In the genomic region with DNA sequence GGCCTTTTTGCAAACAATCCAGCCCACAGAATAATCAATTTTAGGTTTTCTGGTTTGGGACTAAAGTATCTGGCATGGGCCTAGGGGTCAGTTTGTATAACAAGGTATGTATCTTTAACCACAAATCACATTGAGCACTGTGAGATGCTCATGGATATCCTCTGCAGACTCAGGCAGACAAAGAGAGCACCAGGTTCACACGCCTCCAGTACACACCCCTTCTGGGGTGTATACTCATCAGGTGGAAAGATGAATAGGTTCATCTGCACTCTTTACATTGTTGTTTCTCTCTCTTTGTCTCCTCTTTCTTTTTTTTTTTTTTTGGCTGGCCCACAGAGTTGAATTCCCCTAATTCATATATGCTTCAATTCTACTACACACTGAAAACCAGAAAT, we compare ENCODE assay signal across 32 cellular contexts. TPM values are rescaled to one million over a fixed set of nuclear protein-coding genes. Genes with fewer than 3 reads are reported as not detected.
A peak's percentile ranks its signal among the peaks of the same experiment; 100 is the strongest.
DNase-seq lines count a peak whose midpoint lies in the region; ATAC-seq, FAIRE-seq and TF ChIP-seq lines count a peak whose summit lies in the region.
"Had no signal": no experiment of that assay in that cellular context is flagged by ENCODE, and none has a peak within 500 bp of the region (broad histone marks: within the 10 kb centered on the region; RNA-seq: fewer than 3 reads in every experiment).

No MANE protein-coding gene starts in this region.

- CTCF ChIA-PET in HepG2 (lab: Yijun Ruan, JAX; ENCODE audit: low intra/inter-chr PET ratio, low total read pairs), result no interaction called here
- CTCF ChIA-PET in K562 (lab: Yijun Ruan, JAX; ENCODE audit: low intra/inter-chr PET ratio), result no interaction called here

- no peak for TF ChIP-seq RAD21 in HepG2 (CRISPR knock-in tag; IDR thresholded peaks at IDR 0.05)
- TF ChIP-seq RAD21 in K562 (CRISPR knock-in tag; conservative IDR thresholded peaks at IDR 0.05 in 1 of 2, IDR thresholded peaks at IDR 0.05 in 1 of 2), result no peak

- H3K27me3 ChIP-seq in right lobe of liver (no peaks in the 10 kb centered on the region), HepG2 (ENCODE audit: control insufficient read depth in 1 of 2, insufficient read depth in 2 of 2, low read length in 2 of 2) (no peaks in the 10 kb centered on the region; a peak in 1 of 5 replicates), K562 (ENCODE audit: control insufficient read depth in 2 of 2, insufficient read depth in 2 of 2, low read length in 2 of 2) (no peaks in the 10 kb centered on the region), colonic mucosa (no peaks in the 10 kb centered on the region), foreskin keratinocyte (peaks cover 5% of the 10 kb centered on the region)
- H3K27me3 ChIP-seq: ovary, SJCRH30 had no signal

- POLR2A ChIA-PET in HepG2 (lab: Yijun Ruan, JAX) (no interaction called here), K562 (lab: Yijun Ruan, JAX) (interaction anchor here (1.2 kb wide), 1 partner anchor 14 kb away, joined by 4 read pairs; no protein-coding TSS in a partner anchor)

- TF ChIP-seq POLR2A in right lobe of liver (IDR thresholded peaks at IDR 0.05) (no peak), HepG2 (IDR thresholded peaks at IDR 0.05; ENCODE audit: insufficient read depth in 1 of 2, low read depth in 2 of 2, low read length in 2 of 2) (no peak), K562 (conservative IDR thresholded peaks at IDR 0.05) (no peak)

- H3K27ac ChIP-seq in right lobe of liver (no peak overlapping the region), HepG2 (ENCODE audit: extremely low read length, insufficient read depth, low read length) (no peak overlapping the region), K562 (ENCODE audit: extremely low read depth, low read depth, low read length) (peak overlapping the region; percentile 40; the same call in 1 of the 3 replicates), colonic mucosa (no peak overlapping the region), foreskin keratinocyte (no peak overlapping the region)
- H3K27ac ChIP-seq: C4-2B, ovary, SJCRH30, skin epidermis, VCaP had no signal

- no peaks in the 10 kb centered on the region for H3K9me1 ChIP-seq in K562 (ENCODE audit: control insufficient read depth, insufficient read depth, low read length)

- DNase-seq in right lobe of liver (no peak), HepG2 (ENCODE audit: low spot score) (no peak), K562 (ENCODE audit: extremely low read depth in 1 of 4, low spot score in 3 of 4) (no peak), kidney glomerular epithelial cell (lab: John Stamatoyannopoulos, UW) (no peak), colonic mucosa (no peak), foreskin keratinocyte (no peak)
- DNase-seq in activated CD4-positive, alpha-beta T cell treated with anti-CD3 and anti-CD28 coated beads, Interleukin-2, amount 50 U/mL, for 1 hour, result no peak
- DNase-seq: 8988T; activated CD4-positive, alpha-beta T cell treated with anti-CD3 and anti-CD28 coated beads for 48 hours; activated CD8-positive, alpha-beta memory T cell treated with anti-CD3 and anti-CD28 coated beads for 24 hours; activated T-cell treated with anti-CD3 and anti-CD28 coated beads for 4 hours; anterior cingulate cortex; Caco-2; DMS53; H7; immature natural killer cell; mesenchymal stem cell; NCI-H446; ovary; retina; SJCRH30; stimulated activated naive B cell treated with anti-CD40 and anti-IgM and Interleukin-4, amounts not matched to agents 10 μg/mL and 1 μg/mL and 100 μg/mL, for 72 hours; substantia nigra; T1000; trophoblast cell had no signal

- no CpG with 5 or more reads among the region's 1 CpG for WGBS in right lobe of liver (ENCODE audit: insufficient coverage, low coverage, low lambda C conversion rate, missing lambda C conversion rate)
- 0% methylated on average over 1 of the region's 1 CpG for WGBS in HepG2 (ENCODE audit: low lambda C conversion rate)
- WGBS in K562 (ENCODE audit: insufficient coverage, low coverage, missing lambda C conversion rate), result 55% methylated on average over 1 of the region's 1 CpG

- H3K36me3 ChIP-seq in right lobe of liver (no peaks in the 10 kb centered on the region), HepG2 (replicated peaks in 1 of 2; ENCODE audit: control insufficient read depth in 1 of 2, insufficient read depth in 2 of 2, low read length in 2 of 2) (no peaks in the 10 kb centered on the region), K562 (ENCODE audit: control insufficient read depth, insufficient read depth, low read length) (peaks cover 7% of the 10 kb centered on the region; the same call in 1 of the 3 replicates), colonic mucosa (no peaks in the 10 kb centered on the region)
- H3K36me3 ChIP-seq: ovary, SJCRH30 had no signal

- peaks cover 0 to 9% (median 0%) of the 10 kb centered on the region in 4 donors for H3K4me1 ChIP-seq in right lobe of liver
- H3K4me1 ChIP-seq in HepG2 (ENCODE audit: insufficient read depth, low read length), result no peaks in the 10 kb centered on the region
- peaks cover 0 to 42% of the 10 kb centered on the region in 2 experiments; a peak in 4 of 5 replicates for H3K4me1 ChIP-seq in K562 (replicated peaks in 1 of 2; ENCODE audit: control insufficient read depth in 2 of 2, insufficient read depth in 2 of 2, low read length in 2 of 2)
- H3K4me1 ChIP-seq in colonic mucosa, result no peaks in the 10 kb centered on the region
- peaks cover 7% of the 10 kb centered on the region for H3K4me1 ChIP-seq in foreskin keratinocyte
- H3K4me1 ChIP-seq: Caco-2, SJCRH30 had no signal

- TF ChIP-seq CTCF in right lobe of liver (IDR thresholded peaks at IDR 0.05) (no peak), HepG2 (CRISPR knock-in tag; IDR thresholded peaks at IDR 0.05) (no peak), K562 (IDR thresholded peaks at IDR 0.05 in 2 of 3, conservative IDR thresholded peaks at IDR 0.05 in 1 of 3; ENCODE audit: insufficient read depth in 2 of 3, low read depth in 1 of 3, low read length in 3 of 3) (no peak), colonic mucosa (IDR thresholded peaks at IDR 0.05) (no peak), foreskin keratinocyte (conservative IDR thresholded peaks at IDR 0.05) (no peak)

- in situ Hi-C loops in HepG2 (cut with HindIII; ENCODE audit: extremely low pct_ligation_motif_present, low pct_unique_long_range_greater_than_20kb) (no loop called here), K562 (cut with MboI) (no loop called here)

- no peak overlapping the region for H3K4me3 ChIP-seq in right lobe of liver
- no peak overlapping the region for H3K4me3 ChIP-seq in HepG2 (replicated peaks in 1 of 3; ENCODE audit: insufficient read depth in 1 of 3, low read depth in 2 of 3, low read length in 3 of 3)
- no peak overlapping the region for H3K4me3 ChIP-seq in K562
- no peak overlapping the region for H3K4me3 ChIP-seq in colonic mucosa
- H3K4me3 ChIP-seq: ovary, SJCRH30, skin epidermis had no signal

- H3K9ac ChIP-seq in HepG2 (ENCODE audit: insufficient read depth, low read depth, low read length), result no peak overlapping the region
- no peak overlapping the region; a peak in 1 of 4 replicates for H3K9ac ChIP-seq in K562 (ENCODE audit: insufficient read depth in 1 of 2, low read depth in 2 of 2, low read length in 2 of 2)
- H3K9ac ChIP-seq in colonic mucosa (ENCODE audit: low read depth in 2 of 2, low read length in 2 of 2), result no peak overlapping the region

- intact Hi-C loops in right lobe of liver (cut with DNase I) (no loop called here), HepG2 (cut with micrococcal nuclease; ENCODE audit: unreplicated experiment) (no loop called here), K562 (cut with micrococcal nuclease) (no loop called here), colonic mucosa (cut with DNase I) (no loop called here)

- peak; percentile 23 to 62 (median 28) for ATAC-seq in right lobe of liver
- no peak for ATAC-seq in HepG2
- peak; percentile 33 for ATAC-seq in HG02885 (IDR thresholded peaks at IDR 0.05; ENCODE audit: poor library complexity, unreplicated experiment)
- ATAC-seq in K562, result peak; percentile 50
- ATAC-seq in foreskin keratinocyte, result no peak
- ATAC-seq: activated naive CD4-positive, alpha-beta T cell treated with anti-CD3 and anti-CD28 coated beads, Interleukin-2, amount 50 U/mL, for 72 hours; stimulated activated naive B cell treated with anti-CD40 and anti-IgM and Interleukin-4, amounts not matched to agents 10 μg/mL and 1 μg/mL and 100 μg/mL, for 72 hours had no signal

- no peaks in the 10 kb centered on the region for H4K20me1 ChIP-seq in HepG2 (ENCODE audit: insufficient read depth, low read length)
- no peaks in the 10 kb centered on the region for H4K20me1 ChIP-seq in K562 (replicated peaks; ENCODE audit: control insufficient read depth, insufficient read depth, low read length)

- H2AFZ ChIP-seq in HepG2 (ENCODE audit: low read length), result no peak overlapping the region
- H2AFZ ChIP-seq in K562 (ENCODE audit: low read depth, low read length), result no peak overlapping the region

- BruUV-seq in HepG2 (replicated peaks; lab: Mats Ljungman, UMichigan) (no TSS peak), K562 (replicated peaks; lab: Mats Ljungman, UMichigan) (no TSS peak)

- no peaks in the 10 kb centered on the region for H3K9me3 ChIP-seq in right lobe of liver
- no peaks in the 10 kb centered on the region for H3K9me3 ChIP-seq in HepG2 (ENCODE audit: low read length)
- H3K9me3 ChIP-seq in K562 (replicated peaks; ENCODE audit: control insufficient read depth, insufficient read depth, low read depth, low read length), result peaks cover 6% of the 10 kb centered on the region; the same call in 1 of the 2 replicates
- H3K9me3 ChIP-seq in colonic mucosa, result no peaks in the 10 kb centered on the region
- H3K9me3 ChIP-seq: Caco-2, ovary, SJCRH30 had no signal

- no peak for TF ChIP-seq EP300 in HepG2 (IDR thresholded peaks at IDR 0.05; ENCODE audit: low read depth in 2 of 2, low read length in 2 of 2)
- no peak for TF ChIP-seq EP300 in HepG2 (CRISPR knock-in tag; IDR thresholded peaks at IDR 0.05; ENCODE audit: borderline replicate concordance)
- TF ChIP-seq EP300 in K562 (IDR thresholded peaks at IDR 0.05; ENCODE audit: low read length), result no peak

- FAIRE-seq in HepG2 (lab: Jason Lieb, UNC), result no peak
- no peak for FAIRE-seq in K562 (lab: Jason Lieb, UNC)
- FAIRE-seq: bronchial epithelial cell had no signal

- H3K4me2 ChIP-seq in HepG2 (ENCODE audit: low read depth, low read length) (no peak overlapping the region), K562 (ENCODE audit: insufficient read depth, low read length) (no peak overlapping the region; the same call in 1 of the 2 replicates)

- no peaks in the 10 kb centered on the region for H3K79me2 ChIP-seq in HepG2 (ENCODE audit: insufficient read depth, low read length)
- peaks cover 96% of the 10 kb centered on the region for H3K79me2 ChIP-seq in K562 (ENCODE audit: control insufficient read depth, insufficient read depth, low read length)

RNA-seq across cellular contexts. Expression of gene TEC, which starts 21.1 kb away (rescaled TPM):
- total RNA-seq in right lobe of liver (1 to 10 TPM; 1.5 to 4.2 (median 3.0) TPM), HepG2 (2016; rRNA removed; fragmentation: Illumina TruSeq; extraction: Trizol) (0.20 TPM in 2 replicates), K562 (2014; rRNA removed) (9.6 and 14.7 TPM in 2 replicates), K562 (2014; rRNA removed; fragmentation: Illumina TruSeq; extraction: Trizol) (10.2 and 11.4 TPM in 2 replicates), K562 (2015; rRNA removed; fragmentation: Illumina TruSeq; extraction: Trizol) (12.5 and 13.0 TPM in 2 replicates), K562 (2021) (6.8 and 8.0 TPM in 2 replicates), colonic mucosa (1 to 10 TPM; 2.1 to 2.9 TPM), foreskin keratinocyte (0.07 and 0.24 TPM in 2 replicates)
- total RNA-seq in HepG2 (2016; cell fraction: cytosol; rRNA removed; fragmentation: Illumina TruSeq; extraction: Trizol; ENCODE audit: low read depth), result not detected in 2 replicates
- 0.21 and 0.22 TPM in 2 replicates for total RNA-seq in HepG2 (2016; cell fraction: insoluble cytoplasmic fraction; rRNA removed; fragmentation: Illumina TruSeq; extraction: Trizol)
- total RNA-seq in HepG2 (2016; cell fraction: membrane; rRNA removed; fragmentation: Illumina TruSeq; extraction: Trizol), result 0.09 TPM in 1 of 2 replicates, not detected in the other
- 0.13 and 0.43 TPM in 2 replicates for total RNA-seq in HepG2 (2016; cell fraction: nucleus; rRNA removed; fragmentation: Illumina TruSeq; extraction: Trizol)
- polyA plus RNA-seq in HepG2 (2011; rRNA removed) (0.05 and 0.10 TPM in 2 replicates), K562 (2011; rRNA removed) (8.0 and 9.8 TPM in 2 replicates), K562 (2014; fragmentation: Illumina TruSeq; extraction: Trizol) (7.4 and 8.8 TPM in 2 replicates), K562 (2014; fragmentation: Nextera tagmentation; extraction: Ambion mirVana) (1 to 10 TPM; 5.3 to 8.2 TPM), K562 (2014; rRNA removed) (6.8 and 10.6 TPM in 2 replicates), foreskin keratinocyte (0.06 and 0.07 TPM in 2 replicates)
- 0.08 and 0.09 TPM in 2 replicates for polyA plus RNA-seq in HepG2 (2011; cell fraction: cytosol; rRNA removed)
- polyA plus RNA-seq in HepG2 (2011; cell fraction: nucleus; rRNA removed), result 0.14 and 0.17 TPM in 2 replicates
- polyA plus RNA-seq in HepG2 (2012), result 0.12 and 0.25 TPM in 2 replicates
- not detected in 2 replicates for polyA plus RNA-seq in HepG2 (2016; cell fraction: cytosol; fragmentation: Illumina TruSeq; extraction: Trizol; ENCODE audit: low read depth)
- polyA plus RNA-seq in HepG2 (2016; cell fraction: insoluble cytoplasmic fraction; fragmentation: Illumina TruSeq; extraction: Trizol; ENCODE audit: low read depth), result 0.21 TPM in 1 of 2 replicates, not detected in the other
- polyA plus RNA-seq in HepG2 (2016; cell fraction: membrane; fragmentation: Illumina TruSeq; extraction: Trizol; ENCODE audit: low read depth), result 0.08 TPM in 1 of 2 replicates, not detected in the other
- polyA plus RNA-seq in HepG2 (2016; cell fraction: nucleus; fragmentation: Illumina TruSeq; extraction: Trizol; ENCODE audit: insufficient read depth, low read depth), result 0.19 TPM in 1 of 2 replicates, not detected in the other
- 0.12 and 0.91 TPM in 2 replicates for polyA minus RNA-seq in HepG2 (2011; rRNA and poly(A)+ RNA removed; ENCODE audit: low replicate concordance)
- not detected in 2 replicates for polyA minus RNA-seq in HepG2 (2011; cell fraction: cytosol; rRNA and poly(A)+ RNA removed)
- polyA minus RNA-seq in HepG2 (2011; cell fraction: nucleus; rRNA and poly(A)+ RNA removed), result 0.50 and 0.64 TPM in 2 replicates
- 12.7 and 33.0 TPM in 2 replicates for total RNA-seq in K562 (2011; cell fraction: chromatin; rRNA removed; ENCODE audit: low replicate concordance)
- total RNA-seq in K562 (2011; cell fraction: nucleolus; rRNA removed), result 6.3 and 7.9 TPM in 2 replicates
- 11.6 and 13.3 TPM in 2 replicates for total RNA-seq in K562 (2011; cell fraction: nucleoplasm; rRNA removed)
- 1.8 and 5.7 TPM in 2 replicates for polyA plus RNA-seq in K562 (2011; cell fraction: cytosol; rRNA removed)
- 10.2 and 21.9 TPM in 2 replicates for polyA plus RNA-seq in K562 (2011; cell fraction: nucleus; rRNA removed)
- polyA plus RNA-seq in K562 (2012), result 7.2 and 7.8 TPM in 2 replicates
- polyA minus RNA-seq in K562 (2011; rRNA and poly(A)+ RNA removed), result 15.1 and 25.1 TPM in 2 replicates
- polyA minus RNA-seq in K562 (2011; cell fraction: cytosol; rRNA and poly(A)+ RNA removed), result 4.4 and 5.4 TPM in 2 replicates
- polyA minus RNA-seq in K562 (2011; cell fraction: nucleus; rRNA and poly(A)+ RNA removed), result 11.6 and 30.9 TPM in 2 replicates
- polyA plus RNA-seq: neural cell had no signal

Comparison
In these comparisons a context has a peak if more than half of its experiments do, and no peak if none do; other contexts are left out.
1. ATAC-seq: peak in right lobe of liver (4 of 4), HG02885 (single experiment) and K562 (single experiment); none in HepG2 (single experiment) and foreskin keratinocyte (single experiment).